11 cellular contexts compared by ENCODE assay signal in the genomic region with DNA sequence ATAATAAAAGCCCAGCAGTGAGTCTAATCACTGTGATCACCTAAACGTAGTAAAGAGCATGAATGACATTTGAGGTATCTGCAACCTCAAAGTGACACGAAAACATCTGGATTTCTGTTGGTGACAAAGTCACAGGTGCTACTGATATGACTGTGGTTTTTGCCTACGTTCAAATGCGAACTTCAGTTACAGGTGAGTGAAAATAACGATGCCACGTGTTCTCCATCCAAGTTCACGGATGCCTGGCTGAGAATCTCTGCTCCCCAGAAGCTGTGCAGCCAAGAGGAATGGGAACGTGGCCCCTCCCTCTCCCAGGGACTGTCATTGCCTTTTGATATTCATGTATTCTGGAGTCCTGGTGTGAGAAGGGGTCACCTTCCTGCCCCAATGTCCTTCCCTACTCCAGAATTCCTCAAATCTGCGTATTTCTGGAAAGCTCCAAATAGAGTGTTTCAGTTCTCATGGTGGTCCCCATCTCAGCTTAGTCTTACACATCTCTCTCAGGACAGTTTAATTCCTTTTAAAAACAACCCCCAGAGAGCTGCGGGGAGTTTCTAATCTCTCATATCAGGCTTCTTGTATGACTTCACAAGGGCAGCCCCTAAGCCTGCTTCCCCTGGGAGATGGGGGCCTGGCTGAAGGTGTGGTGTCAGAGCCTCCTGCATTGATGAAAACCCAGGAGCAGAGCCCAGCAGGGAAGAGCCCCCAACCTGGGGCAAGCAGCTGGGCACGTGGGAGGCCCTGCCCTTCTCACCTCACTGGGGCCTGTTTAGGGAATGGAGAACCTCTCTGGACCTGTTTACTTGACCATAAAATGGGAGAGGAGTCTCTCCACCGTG. TPM values are rescaled to one million over a fixed set of nuclear protein-coding genes. Genes with fewer than 3 reads are reported as not detected.
DNase-seq lines count a peak whose midpoint lies in the region; ATAC-seq, FAIRE-seq and TF ChIP-seq lines count a peak whose summit lies in the region.
"Had no signal": no experiment of that assay in that cellular context is flagged by ENCODE, and none has a peak within 500 bp of the region (broad histone marks: within the 10 kb centered on the region; RNA-seq: fewer than 3 reads in every experiment).

No MANE protein-coding gene starts in this region.

- peak overlapping the region; percentile 84 for H3K4me3 Mint-ChIP-seq in T-helper 2 cell treated with Interferon-gamma antibody and Interleukin-4, amounts not matched to agents 5 μg/mL and 100 μg/mL, for 36 hours

- ATAC-seq in GM21717 (IDR thresholded peaks at IDR 0.05; ENCODE audit: unreplicated experiment) (peak; percentile 35), mucosa of descending colon (peak; percentile 16), HG03521 (IDR thresholded peaks at IDR 0.05; ENCODE audit: unreplicated experiment) (no peak), HG03469 (IDR thresholded peaks at IDR 0.05; ENCODE audit: unreplicated experiment) (no peak), GM18909 (IDR thresholded peaks at IDR 0.05; ENCODE audit: poor library complexity, unreplicated experiment) (no peak)
- ATAC-seq: left colon had no signal

- H3K4me1 Mint-ChIP-seq in T-helper 2 cell treated with Interferon-gamma antibody and Interleukin-4, amounts not matched to agents 5 μg/mL and 100 μg/mL, for 36 hours (ENCODE audit: low read depth), result peaks cover 66% of the 10 kb centered on the region

- FAIRE-seq in GM12892 (lab: Jason Lieb, UNC), result peak; percentile 100

- no peak for DNase-seq in GM12892 (ENCODE audit: insufficient read length)
- DNase-seq in T-helper 2 cell treated with Interferon-gamma antibody and Interleukin-4, amounts not matched to agents 5 μg/mL and 100 μg/mL, for 36 hours (ENCODE audit: low spot score), result peak; percentile 48
- no peak for DNase-seq in mucosa of descending colon
- no peak for DNase-seq in SHP77 treated with DMSO at 0.1 percent for 48 hours (lab: John Stamatoyannopoulos, UW)
- DNase-seq: aorta, left colon, NCI-H2171 treated with DMSO at 0.1 percent for 48 hours had no signal

- no peak overlapping the region for H3K4me3 ChIP-seq in mucosa of descending colon

- no peaks in the 10 kb centered on the region for H3K4me1 ChIP-seq in mucosa of descending colon (ENCODE audit: low read depth)

- H3K27me3 Mint-ChIP-seq in T-helper 2 cell treated with Interferon-gamma antibody and Interleukin-4, amounts not matched to agents 5 μg/mL and 100 μg/mL, for 36 hours (ENCODE audit: low read depth), result no peaks in the 10 kb centered on the region

- intact Hi-C loops in mucosa of descending colon (cut with DNase I, micrococcal nuclease), result no loop called here

- peak; percentile 59 for TF ChIP-seq POLR2A in GM12892 (IDR thresholded peaks at IDR 0.05; ENCODE audit: low read depth, low read length)

- H3K36me3 Mint-ChIP-seq in T-helper 2 cell treated with Interferon-gamma antibody and Interleukin-4, amounts not matched to agents 5 μg/mL and 100 μg/mL, for 36 hours (ENCODE audit: low read depth), result peaks cover 49% of the 10 kb centered on the region

- H3K27ac Mint-ChIP-seq in T-helper 2 cell treated with Interferon-gamma antibody and Interleukin-4, amounts not matched to agents 5 μg/mL and 100 μg/mL, for 36 hours, result peak overlapping the region; percentile 98

- no peaks in the 10 kb centered on the region for H3K9me3 ChIP-seq in mucosa of descending colon

- peaks cover 9% of the 10 kb centered on the region for H3K9me3 Mint-ChIP-seq in T-helper 2 cell treated with Interferon-gamma antibody and Interleukin-4, amounts not matched to agents 5 μg/mL and 100 μg/mL, for 36 hours

- no peak for TF ChIP-seq CTCF in mucosa of descending colon (IDR thresholded peaks at IDR 0.05)

- H3K36me3 ChIP-seq in mucosa of descending colon (ENCODE audit: low read depth), result no peaks in the 10 kb centered on the region

RNA-seq across cellular contexts. Expression of gene PIK3R5, which starts 25.8 kb away (rescaled TPM):
- polyA plus RNA-seq in GM12892 (2012; ENCODE audit: missing spikeins), result 45.2 TPM
- 10 to 100 TPM in 1 of 3 donors, 1 to 10 TPM in 2; 2.7 to 10.4 (median 6.8) TPM for total RNA-seq in mucosa of descending colon

Comparison
In these comparisons a context has a peak if more than half of its experiments do, and no peak if none do; other contexts are left out.
1. ATAC-seq: peak in GM21717 (single experiment) and mucosa of descending colon (single experiment); none in HG03521 (single experiment), HG03469 (single experiment) and GM18909 (single experiment).